32 cellular contexts compared by ENCODE assay signal in the genomic region with DNA sequence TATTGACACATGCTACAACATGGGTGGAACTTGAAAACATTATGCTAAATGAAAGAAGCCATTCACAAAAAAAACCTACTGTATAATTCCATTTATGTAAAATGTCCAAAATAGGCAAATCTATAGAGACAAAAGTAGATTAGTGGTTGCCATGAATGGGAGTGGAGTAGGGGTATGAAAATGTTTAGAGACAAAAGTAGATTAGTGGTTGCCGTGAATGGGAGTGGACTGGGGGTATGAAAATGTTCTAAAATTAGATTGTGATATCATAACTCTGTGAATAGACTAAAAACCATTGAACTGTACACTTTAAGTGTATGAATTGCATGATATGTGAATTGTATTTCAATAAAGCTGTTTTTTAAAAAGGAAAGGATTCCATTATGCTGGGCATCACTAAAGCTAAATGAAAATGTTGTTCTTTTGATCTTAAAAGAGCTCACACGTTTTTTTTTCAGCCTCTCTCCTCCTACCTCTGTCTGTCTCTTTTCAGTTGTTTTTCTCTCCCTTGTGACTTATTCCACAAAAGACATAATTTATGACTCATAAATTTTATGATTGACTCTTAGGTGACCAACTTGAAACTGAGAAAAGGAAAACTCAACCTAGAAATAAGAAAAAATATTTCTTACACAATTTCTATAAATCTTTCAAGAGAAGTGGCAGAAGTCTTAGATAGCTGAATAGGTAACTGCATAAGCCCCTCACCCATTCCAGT.
DNase-seq lines count a peak whose midpoint lies in the region; ATAC-seq and TF ChIP-seq lines count a peak whose summit lies in the region.
"Had no signal": no experiment of that assay in that cellular context is flagged by ENCODE, and none has a peak within 500 bp of the region (broad histone marks: within the 10 kb centered on the region; RNA-seq: fewer than 3 reads in every experiment).

No MANE protein-coding gene starts in this region.

- BruUV-seq in A673 (replicated peaks; lab: Mats Ljungman, UMichigan) (no TSS peak), OCI-LY7 (replicated peaks; lab: Mats Ljungman, UMichigan) (no TSS peak)

- H3K9me2 ChIP-seq in OCI-LY7 (ENCODE audit: insufficient read depth, low read length) = no peaks in the 10 kb centered on the region

- H3K4me3 Mint-ChIP-seq in activated CD4-positive, alpha-beta T cell treated with anti-CD3 and anti-CD28 coated beads for 36 hours = no peak overlapping the region
- no peak overlapping the region for H3K4me3 Mint-ChIP-seq in chondrocyte (ENCODE audit: unreplicated experiment)
- H3K4me3 Mint-ChIP-seq in stimulated activated naive CD8-positive, alpha-beta T cell treated with anti-CD3 and anti-CD28 coated beads, Interleukin-15, amount 100 ng/mL, for 72 hours = peak overlapping the region; percentile 14 to 18
- H3K4me3 Mint-ChIP-seq: activated CD4-positive, alpha-beta T cell treated with anti-CD3 and anti-CD28 coated beads, Interleukin-2, amount 10 ng/mL, durations not matched to agents 7 days and 5 days; activated CD8-positive, alpha-beta memory T cell treated with anti-CD3 and anti-CD28 coated beads, Interleukin-2, amount 10 ng/mL, durations not matched to agents 7 days and 5 days; activated naive CD4-positive, alpha-beta T cell treated with anti-CD3 and anti-CD28 coated beads for 36 hours; activated T-helper 1 cell treated with anti-CD3 and anti-CD28 coated beads, Interleukin-12 subunit alpha, Interleukin-12 subunit beta, Interleukin-2, Interleukin-4 antibody, amounts not matched to agents 30 ng/mL and 10 ng/mL and 1 ng/mL, durations not matched to agents 14 hours and 24 hours and 36 hours; H9; nephron had no signal

- H4K20me1 ChIP-seq in OCI-LY7 (ENCODE audit: insufficient read depth, low read length) = no peaks in the 10 kb centered on the region

- ATAC-seq in activated CD4-positive, alpha-beta T cell treated with anti-CD3 and anti-CD28 coated beads for 36 hours = peak; percentile 63
- ATAC-seq in HG02981 (IDR thresholded peaks at IDR 0.05; ENCODE audit: unreplicated experiment) = peak; percentile 63
- peak; percentile 72 for ATAC-seq in stimulated activated naive CD8-positive, alpha-beta T cell treated with anti-CD3 and anti-CD28 coated beads, Interleukin-15, amount 100 ng/mL, for 72 hours
- ATAC-seq: activated CD8-positive, alpha-beta memory T cell treated with anti-CD3 and anti-CD28 coated beads, Interleukin-2, amount 10 ng/mL, durations not matched to agents 7 days and 5 days; heart right ventricle; upper lobe of right lung had no signal

- H3K4me1 Mint-ChIP-seq in activated CD4-positive, alpha-beta T cell treated with anti-CD3 and anti-CD28 coated beads for 36 hours = peaks cover 11% of the 10 kb centered on the region
- H3K4me1 Mint-ChIP-seq in chondrocyte (ENCODE audit: low read depth) = peaks cover 28% of the 10 kb centered on the region
- peaks cover 25% of the 10 kb centered on the region for H3K4me1 Mint-ChIP-seq in stimulated activated naive CD8-positive, alpha-beta T cell treated with anti-CD3 and anti-CD28 coated beads, Interleukin-15, amount 100 ng/mL, for 72 hours
- H3K4me1 Mint-ChIP-seq: activated CD4-positive, alpha-beta T cell treated with anti-CD3 and anti-CD28 coated beads, Interleukin-2, amount 10 ng/mL, durations not matched to agents 7 days and 5 days; H9 had no signal

- H3K27ac Mint-ChIP-seq in activated CD4-positive, alpha-beta T cell treated with anti-CD3 and anti-CD28 coated beads for 36 hours = no peak overlapping the region
- H3K27ac Mint-ChIP-seq in chondrocyte (ENCODE audit: unreplicated experiment) = peak overlapping the region; percentile 42
- H3K27ac Mint-ChIP-seq in stimulated activated naive CD8-positive, alpha-beta T cell treated with anti-CD3 and anti-CD28 coated beads, Interleukin-15, amount 100 ng/mL, for 72 hours = peak overlapping the region; percentile 6 to 8
- H3K27ac Mint-ChIP-seq: activated CD4-positive, alpha-beta T cell treated with anti-CD3 and anti-CD28 coated beads, Interleukin-2, amount 10 ng/mL, durations not matched to agents 7 days and 5 days; activated CD8-positive, alpha-beta memory T cell treated with anti-CD3 and anti-CD28 coated beads, Interleukin-2, amount 10 ng/mL, durations not matched to agents 7 days and 5 days; activated naive CD4-positive, alpha-beta T cell treated with anti-CD3 and anti-CD28 coated beads for 36 hours; activated T-helper 1 cell treated with anti-CD3 and anti-CD28 coated beads, Interleukin-12 subunit alpha, Interleukin-12 subunit beta, Interleukin-2, Interleukin-4 antibody, amounts not matched to agents 30 ng/mL and 10 ng/mL and 1 ng/mL, durations not matched to agents 14 hours and 24 hours and 36 hours; H9; nephron had no signal

- no peak for DNase-seq in activated CD4-positive, alpha-beta T cell treated with anti-CD3 and anti-CD28 coated beads for 36 hours
- DNase-seq in activated CD4-positive, alpha-beta T cell treated with anti-CD3 and anti-CD28 coated beads for 4 hours = no peak
- DNase-seq in chondrocyte (ENCODE audit: low spot score) (no peak), T-helper 2 cell (no peak), A673 (ENCODE audit: low spot score) (no peak), OCI-LY7 (ENCODE audit: low spot score) (no peak)
- DNase-seq in stimulated activated naive CD8-positive, alpha-beta T cell treated with anti-CD3 and anti-CD28 coated beads, Interleukin-15, amount 100 ng/mL, for 72 hours = no peak
- DNase-seq: activated CD4-positive, alpha-beta T cell treated with anti-CD3 and anti-CD28 coated beads, Interleukin-2, amount 10 ng/mL, durations not matched to agents 7 days and 5 days; activated CD8-positive, alpha-beta memory T cell treated with anti-CD3 and anti-CD28 coated beads, Interleukin-2, amount 10 ng/mL, durations not matched to agents 7 days and 5 days; activated naive CD4-positive, alpha-beta T cell treated with anti-CD3 and anti-CD28 coated beads for 36 hours; amniotic stem cell; brain microvascular endothelial cell; Caco-2; cerebellar nuclear complex; DMS53; esophagus squamous epithelium; foreskin melanocyte; H9; heart right ventricle; kidney; NCI-H1092; NCI-H1694 treated with DMSO at 0.1 percent for 48 hours; NCI-H510A; RPMI8226; sigmoid colon; stimulated activated CD4-positive, alpha-beta T cell treated with anti-CD3 and anti-CD28 coated beads, Interleukin-4, amount 100 ng/mL, for 4 hours; upper lobe of right lung had no signal

- no peaks in the 10 kb centered on the region for H3K27me3 Mint-ChIP-seq in activated CD4-positive, alpha-beta T cell treated with anti-CD3 and anti-CD28 coated beads for 36 hours
- no peaks in the 10 kb centered on the region for H3K27me3 Mint-ChIP-seq in chondrocyte (ENCODE audit: low read depth)
- no peaks in the 10 kb centered on the region for H3K27me3 Mint-ChIP-seq in stimulated activated naive CD8-positive, alpha-beta T cell treated with anti-CD3 and anti-CD28 coated beads, Interleukin-15, amount 100 ng/mL, for 72 hours
- H3K27me3 Mint-ChIP-seq: activated CD8-positive, alpha-beta memory T cell treated with anti-CD3 and anti-CD28 coated beads, Interleukin-2, amount 10 ng/mL, durations not matched to agents 7 days and 5 days had no signal

- H3K36me3 Mint-ChIP-seq in activated CD4-positive, alpha-beta T cell treated with anti-CD3 and anti-CD28 coated beads for 36 hours (ENCODE audit: low read depth) = no peaks in the 10 kb centered on the region
- no peaks in the 10 kb centered on the region for H3K36me3 Mint-ChIP-seq in chondrocyte (ENCODE audit: low read depth)
- H3K36me3 Mint-ChIP-seq: activated CD8-positive, alpha-beta memory T cell treated with anti-CD3 and anti-CD28 coated beads, Interleukin-2, amount 10 ng/mL, durations not matched to agents 7 days and 5 days had no signal

- no peaks in the 10 kb centered on the region for H3K9me3 Mint-ChIP-seq in activated CD4-positive, alpha-beta T cell treated with anti-CD3 and anti-CD28 coated beads for 36 hours (ENCODE audit: low read depth)
- H3K9me3 Mint-ChIP-seq in chondrocyte (ENCODE audit: low read depth) = no peaks in the 10 kb centered on the region
- H3K9me3 Mint-ChIP-seq in stimulated activated naive CD8-positive, alpha-beta T cell treated with anti-CD3 and anti-CD28 coated beads, Interleukin-15, amount 100 ng/mL, for 72 hours = no peaks in the 10 kb centered on the region
- H3K9me3 Mint-ChIP-seq: activated CD4-positive, alpha-beta T cell treated with anti-CD3 and anti-CD28 coated beads, Interleukin-2, amount 10 ng/mL, durations not matched to agents 7 days and 5 days; activated naive CD4-positive, alpha-beta T cell treated with anti-CD3 and anti-CD28 coated beads for 36 hours; activated T-helper 1 cell treated with anti-CD3 and anti-CD28 coated beads, Interleukin-12 subunit alpha, Interleukin-12 subunit beta, Interleukin-2, Interleukin-4 antibody, amounts not matched to agents 30 ng/mL and 10 ng/mL and 1 ng/mL, durations not matched to agents 14 hours and 24 hours and 36 hours; H9 had no signal

- POLR2A ChIA-PET in activated CD4-positive, alpha-beta T cell treated with anti-CD3 and anti-CD28 coated beads for 36 hours (lab: Charles Lee) = no interaction called here
- POLR2A ChIA-PET in A673 (lab: Charles Lee; ENCODE audit: low non-redundant PET) (no interaction called here), OCI-LY7 (lab: Charles Lee) (interaction anchor here (0.6 kb wide), 1 partner anchor 1496 kb away, joined by 3 read pairs; no protein-coding TSS in a partner anchor)

- no peaks in the 10 kb centered on the region for H3K9me3 ChIP-seq in A673 (ENCODE audit: low read depth, low read length, poor library complexity, severe bottlenecking)
- H3K9me3 ChIP-seq in OCI-LY7 (ENCODE audit: low read length) = no peaks in the 10 kb centered on the region
- H3K9me3 ChIP-seq: Caco-2, esophagus squamous epithelium, heart right ventricle, sigmoid colon, upper lobe of right lung had no signal

- H3K4me3 ChIP-seq in A673 (ENCODE audit: low read depth, low read length, poor library complexity, severe bottlenecking) = no peak overlapping the region
- H3K4me3 ChIP-seq in OCI-LY7 (ENCODE audit: low read depth, low read length, poor library complexity, severe bottlenecking) = no peak overlapping the region
- H3K4me3 ChIP-seq: esophagus squamous epithelium, heart right ventricle, sigmoid colon, upper lobe of right lung had no signal

- H3K27me3 ChIP-seq in A673 (replicated peaks; ENCODE audit: insufficient read depth, low read depth, low read length, poor library complexity) = peaks cover 6% of the 10 kb centered on the region
- H3K27me3 ChIP-seq: brain microvascular endothelial cell, esophagus squamous epithelium, heart right ventricle, sigmoid colon, upper lobe of right lung had no signal

- no peak overlapping the region for H3K4me2 ChIP-seq in OCI-LY7 (ENCODE audit: low read length)

- H3K27ac ChIP-seq in A673 (ENCODE audit: low read depth, low read length, poor library complexity, severe bottlenecking) (no peak overlapping the region), OCI-LY7 (ENCODE audit: low read depth, low read length, poor library complexity, severe bottlenecking) (no peak overlapping the region)
- H3K27ac ChIP-seq: 22Rv1, brain microvascular endothelial cell, C4-2B, esophagus squamous epithelium, heart right ventricle, sigmoid colon, upper lobe of right lung had no signal

- CTCF ChIA-PET in activated CD4-positive, alpha-beta T cell treated with anti-CD3 and anti-CD28 coated beads for 36 hours (lab: Charles Lee) = no interaction called here
- CTCF ChIA-PET in A673 (lab: Charles Lee) = no interaction called here
- CTCF ChIA-PET in OCI-LY7 (lab: Charles Lee; ENCODE audit: unreplicated experiment) = no interaction called here

- intact Hi-C loops in activated CD4-positive, alpha-beta T cell treated with anti-CD3 and anti-CD28 coated beads for 36 hours (cut with DNase I, micrococcal nuclease) = no loop called here
- intact Hi-C loops in A673 (cut with micrococcal nuclease; ENCODE audit: unreplicated experiment) = no loop called here
- intact Hi-C loops in OCI-LY7 (cut with micrococcal nuclease; ENCODE audit: unreplicated experiment) = no loop called here

- TF ChIP-seq CTCF in chondrocyte (IDR thresholded peaks at IDR 0.05) (no peak), A673 (conservative IDR thresholded peaks at IDR 0.05; ENCODE audit: low read depth, low read length) (no peak), OCI-LY7 (conservative IDR thresholded peaks at IDR 0.05; ENCODE audit: low read length) (no peak)

- H2AFZ ChIP-seq in OCI-LY7 (ENCODE audit: low read length) = no peak overlapping the region

- no peaks in the 10 kb centered on the region for H3K36me3 ChIP-seq in A673 (ENCODE audit: insufficient read depth, low read length, poor library complexity, severe bottlenecking)
- H3K36me3 ChIP-seq in OCI-LY7 (ENCODE audit: insufficient read depth, low read length) = no peaks in the 10 kb centered on the region
- H3K36me3 ChIP-seq: brain microvascular endothelial cell, esophagus squamous epithelium, heart right ventricle, sigmoid colon, upper lobe of right lung had no signal

- H3K4me1 ChIP-seq in A673 (ENCODE audit: insufficient read depth, low read length, poor library complexity, severe bottlenecking) = no peaks in the 10 kb centered on the region
- H3K4me1 ChIP-seq in OCI-LY7 (ENCODE audit: insufficient read depth, low read length, poor library complexity, severe bottlenecking) = no peaks in the 10 kb centered on the region
- H3K4me1 ChIP-seq: Caco-2, esophagus squamous epithelium, upper lobe of right lung had no signal

- H3K79me2 ChIP-seq in OCI-LY7 (ENCODE audit: insufficient read depth, low read depth, low read length) = no peaks in the 10 kb centered on the region

Comparison
In these comparisons a context has a peak if more than half of its experiments do, and no peak if none do; other contexts are left out.
1. H3K4me3 Mint-ChIP-seq: peak in stimulated activated naive CD8-positive, alpha-beta T cell treated with anti-CD3 and anti-CD28 coated beads, Interleukin-15, amount 100 ng/mL, for 72 hours (2 of 2); none in activated CD4-positive, alpha-beta T cell treated with anti-CD3 and anti-CD28 coated beads for 36 hours (single experiment) and chondrocyte (single experiment).
2. Peak in every context shown above with its lines, with median percentiles within 50 percentile points of each other: ATAC-seq.